In the genomic region with DNA sequence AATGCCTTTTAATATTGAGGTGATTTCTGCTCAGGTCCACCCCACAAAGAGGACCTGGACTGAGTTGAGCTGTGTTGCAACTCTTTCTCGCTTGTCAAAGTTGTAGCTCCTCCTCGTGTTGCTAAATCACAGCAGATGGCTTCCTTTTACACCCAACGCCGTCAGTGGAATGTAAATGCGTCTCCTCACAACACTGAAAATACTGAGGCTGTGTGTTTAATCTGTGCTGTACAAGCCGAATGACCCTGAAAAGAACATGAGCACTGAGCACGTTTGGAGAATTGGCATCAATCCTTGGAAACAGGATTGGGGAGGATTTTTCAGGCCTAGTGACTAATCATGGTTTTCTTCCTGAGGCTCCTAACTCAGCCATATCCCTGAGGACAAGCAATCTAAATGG, we compare ENCODE assay signal across 9 cellular contexts.
A peak's percentile ranks its signal among the peaks of the same experiment; 100 is the strongest.
DNase-seq lines count a peak whose midpoint lies in the region; ATAC-seq and TF ChIP-seq lines count a peak whose summit lies in the region.
"Had no signal": no experiment of that assay in that cellular context is flagged by ENCODE, and none has a peak within 500 bp of the region (broad histone marks: within the 10 kb centered on the region; RNA-seq: fewer than 3 reads in every experiment).

No MANE protein-coding gene starts in this region.

- no peaks in the 10 kb centered on the region for H3K27me3 ChIP-seq in foreskin keratinocyte

- ATAC-seq in foreskin keratinocyte = peak; percentile 42
- no peak for ATAC-seq in GM21723 (IDR thresholded peaks at IDR 0.05; ENCODE audit: unreplicated experiment)

- H3K4me1 ChIP-seq in foreskin keratinocyte = no peaks in the 10 kb centered on the region

- no peak for TF ChIP-seq CTCF in foreskin keratinocyte (conservative IDR thresholded peaks at IDR 0.05)

- no peak overlapping the region for H3K27ac ChIP-seq in foreskin keratinocyte

- peak; percentile 82 for DNase-seq in EH (ENCODE audit: low read depth)
- peak; percentile 24 for DNase-seq in NOMO-1 treated with dmso at 0.1 percent for 144 hours (lab: John Stamatoyannopoulos, UW; ENCODE audit: unreplicated experiment)
- DNase-seq in foreskin keratinocyte = peak in 1 of 2 donors; percentile 39
- peak; percentile 24 for DNase-seq in pons (ENCODE audit: low spot score)
- DNase-seq in NCI-H1417 treated with DMSO at 0.1 percent for 48 hours (lab: John Stamatoyannopoulos, UW) = no peak
- DNase-seq in ecto neural progenitor cell (ENCODE audit: low spot score) = no peak
- DNase-seq in RKO (ENCODE audit: low spot score) = no peak
- DNase-seq: glutamatergic neuron had no signal

Comparison
In these comparisons a context has a peak if more than half of its experiments do, and no peak if none do; other contexts are left out.
1. DNase-seq: peak in EH (single experiment), NOMO-1 treated with dmso at 0.1 percent for 144 hours (single experiment) and pons (single experiment); none in NCI-H1417 treated with DMSO at 0.1 percent for 48 hours (single experiment), ecto neural progenitor cell (single experiment) and RKO (single experiment).